8 cellular contexts compared by ENCODE assay signal in genomic region chr17:57045868-57046671, GRCh38. TPM values are rescaled to one million over a fixed set of nuclear protein-coding genes. Genes with fewer than 3 reads are reported as not detected.
DNase-seq lines count a peak whose midpoint lies in the region; ATAC-seq and TF ChIP-seq lines count a peak whose summit lies in the region.

No MANE protein-coding gene starts in this region.

- peaks cover 8% of the 10 kb centered on the region for H3K4me1 Mint-ChIP-seq in Calu3 (ENCODE audit: low read depth, unreplicated experiment)

- no peak for TF ChIP-seq POLR2A in sigmoid colon (IDR thresholded peaks at IDR 0.05)

- CTCF ChIA-PET in Calu3 (lab: Charles Lee): interaction anchor here (0.6 to 1.1 kb wide), 2 partner anchors 11 to 23 kb away, joined by 3 to 11 read pairs; no protein-coding TSS in a partner anchor

- no peak for DNase-seq in Calu3
- DNase-seq in activated CD4-positive, alpha-beta T cell treated with anti-CD3 and anti-CD28 coated beads, Interleukin-2, amount 50 U/mL, for 1 hour: peak; percentile 13
- DNase-seq in sigmoid colon: peak; percentile 67
- no peak for DNase-seq in OCI-M1 (lab: John Stamatoyannopoulos, UW)
- DNase-seq in cortex of kidney (lab: John Stamatoyannopoulos, UW): no peak
- DNase-seq in smooth muscle cell (lab: John Stamatoyannopoulos, UW; ENCODE audit: unreplicated experiment): no peak

- peaks cover 47% of the 10 kb centered on the region for H3K27me3 Mint-ChIP-seq in Calu3 (ENCODE audit: unreplicated experiment)

- BruUV-seq in Calu3 (replicated peaks; lab: Mats Ljungman, UMichigan): no TSS peak

- H3K4me3 Mint-ChIP-seq in Calu3 (ENCODE audit: low read depth, unreplicated experiment): peak overlapping the region; percentile 87

- no peaks in the 10 kb centered on the region for H3K79me2 ChIP-seq in smooth muscle cell (ENCODE audit: low read depth)

- no peak overlapping the region for H3K4me2 ChIP-seq in smooth muscle cell

- no peaks in the 10 kb centered on the region for H3K9me3 ChIP-seq in sigmoid colon
- H3K9me3 ChIP-seq in smooth muscle cell (replicated peaks; ENCODE audit: low read depth): no peaks in the 10 kb centered on the region

- intact Hi-C loops in Calu3 (cut with micrococcal nuclease; ENCODE audit: unreplicated experiment) (no loop called here), sigmoid colon (cut with DNase I) (no loop called here)

- H3K4me1 ChIP-seq in sigmoid colon: peaks cover 0 to 16% (median 13%) of the 10 kb centered on the region in 4 donors
- H3K4me1 ChIP-seq in smooth muscle cell (ENCODE audit: low read depth): no peaks in the 10 kb centered on the region

- H3K27ac Mint-ChIP-seq in Calu3 (ENCODE audit: unreplicated experiment): peak overlapping the region; percentile 20

- no peaks in the 10 kb centered on the region for H4K20me1 ChIP-seq in smooth muscle cell (ENCODE audit: low read depth)

- H3K36me3 ChIP-seq in sigmoid colon (no peaks in the 10 kb centered on the region), smooth muscle cell (ENCODE audit: low read depth) (no peaks in the 10 kb centered on the region)

- WGBS in sigmoid colon, 2 donors: 35 to 77% methylated on average over 67 of the region's 67 CpGs
- WGBS in smooth muscle cell (ENCODE audit: low lambda C conversion rate): 94% methylated on average over 58 of the region's 67 CpGs

- no peaks in the 10 kb centered on the region for H3F3A ChIP-seq in smooth muscle cell (ENCODE audit: low read depth)

- ATAC-seq in HG02588 (IDR thresholded peaks at IDR 0.05; ENCODE audit: unreplicated experiment) (peak; percentile 73), esophagus mucosa (peak; percentile 37)

- H3K4me3 ChIP-seq in sigmoid colon (peak overlapping the region; percentile 27 to 47 (median 43)), smooth muscle cell (no peak overlapping the region)

- H3K27ac ChIP-seq in sigmoid colon (peak overlapping the region in 1 of 4 donors; percentile 29), smooth muscle cell (ENCODE audit: low read depth) (no peak overlapping the region)

- no peak overlapping the region for H3K9ac ChIP-seq in smooth muscle cell (ENCODE audit: low read depth)

- TF ChIP-seq CTCF in Calu3 (IDR thresholded peaks at IDR 0.05; ENCODE audit: unreplicated experiment) (no peak), sigmoid colon (IDR thresholded peaks at IDR 0.05) (no peak), smooth muscle cell (IDR thresholded peaks at IDR 0.05; ENCODE audit: borderline replicate concordance, insufficient read depth, poor library complexity, severe bottlenecking) (no peak)

- TF ChIP-seq EP300 in sigmoid colon (IDR thresholded peaks at IDR 0.05): no peak

- peaks cover 0 to 23% (median 0%) of the 10 kb centered on the region in 3 donors for H3K27me3 ChIP-seq in sigmoid colon
- no peaks in the 10 kb centered on the region for H3K27me3 ChIP-seq in smooth muscle cell (ENCODE audit: low read depth)

- no peak overlapping the region for H2AFZ ChIP-seq in smooth muscle cell (ENCODE audit: low read depth)

- peaks cover 3% of the 10 kb centered on the region for H3K9me3 Mint-ChIP-seq in Calu3 (ENCODE audit: low read depth, unreplicated experiment)

- H3K36me3 Mint-ChIP-seq in Calu3 (ENCODE audit: insufficient read depth, unreplicated experiment): peaks cover 11% of the 10 kb centered on the region

RNA-seq across cellular contexts. Expression of gene AKAP1, which starts 39.0 kb away (rescaled TPM):
- total RNA-seq in Calu3 (2022) (41.4 and 48.4 TPM in 2 replicates), esophagus mucosa (29.9 TPM), sigmoid colon (100 to 1,000 TPM in 3 of 4 donors, 10 to 100 TPM in 1; 78.9 to 126 (median 108) TPM), smooth muscle cell (3.6 and 6.2 TPM in 2 replicates)
- polyA plus RNA-seq in sigmoid colon (10 to 100 TPM; 12.7 to 75.3 (median 16.2) TPM), smooth muscle cell (5.8 and 8.4 TPM in 2 replicates)

Comparison
In these comparisons a context has a peak if more than half of its experiments do, and no peak if none do; other contexts are left out.
1. DNase-seq: peak in activated CD4-positive, alpha-beta T cell treated with anti-CD3 and anti-CD28 coated beads, Interleukin-2, amount 50 U/mL, for 1 hour (single experiment) and sigmoid colon (single experiment); none in Calu3 (single experiment), OCI-M1 (single experiment), cortex of kidney (single experiment) and smooth muscle cell (single experiment).